1 cellular context compared by ENCODE assay signal in the genomic region with DNA sequence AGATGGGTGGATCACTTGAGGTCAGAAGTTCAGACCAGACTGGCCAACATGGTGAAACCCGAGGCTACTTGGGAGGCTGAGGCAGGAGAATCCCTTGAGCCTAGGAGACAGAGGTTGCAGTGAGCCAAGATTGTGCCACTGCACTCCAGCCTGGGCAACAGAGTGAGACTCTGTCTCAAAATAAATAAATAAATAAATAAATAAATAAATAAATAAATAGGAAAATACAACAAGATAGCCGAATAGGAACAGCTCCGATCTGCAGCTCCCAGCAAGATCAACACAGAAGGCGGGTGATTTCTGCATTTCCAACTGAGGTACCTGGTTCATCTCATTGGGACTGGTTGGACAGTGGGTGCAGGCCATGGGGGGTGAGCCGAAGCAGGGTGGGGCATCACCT.
TF ChIP-seq lines count a peak whose summit lies in the region.

No MANE protein-coding gene starts in this region.

TF ChIP-seq in HEK293, 187 proteins besides CTCF, POLR2A, EP300 and RAD21 (continued from another document):
- TF ChIP-seq, protein P1, sequence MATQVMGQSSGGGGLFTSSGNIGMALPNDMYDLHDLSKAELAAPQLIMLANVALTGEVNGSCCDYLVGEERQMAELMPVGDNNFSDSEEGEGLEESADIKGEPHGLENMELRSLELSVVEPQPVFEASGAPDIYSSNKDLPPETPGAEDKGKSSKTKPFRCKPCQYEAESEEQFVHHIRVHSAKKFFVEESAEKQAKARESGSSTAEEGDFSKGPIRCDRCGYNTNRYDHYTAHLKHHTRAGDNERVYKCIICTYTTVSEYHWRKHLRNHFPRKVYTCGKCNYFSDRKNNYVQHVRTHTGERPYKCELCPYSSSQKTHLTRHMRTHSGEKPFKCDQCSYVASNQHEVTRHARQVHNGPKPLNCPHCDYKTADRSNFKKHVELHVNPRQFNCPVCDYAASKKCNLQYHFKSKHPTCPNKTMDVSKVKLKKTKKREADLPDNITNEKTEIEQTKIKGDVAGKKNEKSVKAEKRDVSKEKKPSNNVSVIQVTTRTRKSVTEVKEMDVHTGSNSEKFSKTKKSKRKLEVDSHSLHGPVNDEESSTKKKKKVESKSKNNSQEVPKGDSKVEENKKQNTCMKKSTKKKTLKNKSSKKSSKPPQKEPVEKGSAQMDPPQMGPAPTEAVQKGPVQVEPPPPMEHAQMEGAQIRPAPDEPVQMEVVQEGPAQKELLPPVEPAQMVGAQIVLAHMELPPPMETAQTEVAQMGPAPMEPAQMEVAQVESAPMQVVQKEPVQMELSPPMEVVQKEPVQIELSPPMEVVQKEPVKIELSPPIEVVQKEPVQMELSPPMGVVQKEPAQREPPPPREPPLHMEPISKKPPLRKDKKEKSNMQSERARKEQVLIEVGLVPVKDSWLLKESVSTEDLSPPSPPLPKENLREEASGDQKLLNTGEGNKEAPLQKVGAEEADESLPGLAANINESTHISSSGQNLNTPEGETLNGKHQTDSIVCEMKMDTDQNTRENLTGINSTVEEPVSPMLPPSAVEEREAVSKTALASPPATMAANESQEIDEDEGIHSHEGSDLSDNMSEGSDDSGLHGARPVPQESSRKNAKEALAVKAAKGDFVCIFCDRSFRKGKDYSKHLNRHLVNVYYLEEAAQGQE (tag by site-specific recombination; IDR thresholded peaks at IDR 0.05): peak; percentile 36; the same call in 1 of the 2 replicates
- TF ChIP-seq ZNF19 (tag by site-specific recombination; IDR thresholded peaks at IDR 0.05; ENCODE audit: low read depth) (0 out of 2 replicates have a peak, but pooled peaks have one; percentile 79), ZNF292 (tag by site-specific recombination; IDR thresholded peaks at IDR 0.05; ENCODE audit: borderline replicate concordance, low read depth) (0 out of 2 replicates have a peak, but pooled peaks have one; percentile 40), ZNF140 (tag by site-specific recombination; IDR thresholded peaks at IDR 0.05) (peak; percentile 59; the same call in 1 of the 2 replicates), ZNF426 (tag by site-specific recombination; IDR thresholded peaks at IDR 0.05) (peak; percentile 81), ZNF266 (tag by site-specific recombination; IDR thresholded peaks at IDR 0.05; ENCODE audit: low read depth) (peak; percentile 66; the same call in 1 of the 2 replicates), ZNF555 (tag by site-specific recombination; conservative IDR thresholded peaks at IDR 0.05) (peak; percentile 75), ZNF558 (tag by site-specific recombination; IDR thresholded peaks at IDR 0.05) (peak; percentile 66; the same call in 1 of the 2 replicates), ZNF354C (tag by site-specific recombination; IDR thresholded peaks at IDR 0.05; ENCODE audit: borderline replicate concordance, low read depth) (0 out of 2 replicates have a peak, but pooled peaks have one; percentile 58), ZNF394 (tag by site-specific recombination; IDR thresholded peaks at IDR 0.05; ENCODE audit: borderline replicate concordance) (peak; percentile 90), ZNF560 (tag by site-specific recombination; IDR thresholded peaks at IDR 0.05; ENCODE audit: borderline replicate concordance) (peak; percentile 69; the same call in 1 of the 2 replicates), ZNF433 (tag by site-specific recombination; IDR thresholded peaks at IDR 0.05; ENCODE audit: low read depth) (peak; percentile 87), ZBTB8A (tag by site-specific recombination; IDR thresholded peaks at IDR 0.05) (peak; percentile 60; the same call in 1 of the 2 replicates), SP3 (tag by site-specific recombination; IDR thresholded peaks at IDR 0.05) (0 out of 2 replicates have a peak, but pooled peaks have one; percentile 17), ZNF404 (tag by site-specific recombination; IDR thresholded peaks at IDR 0.05) (0 out of 2 replicates have a peak, but pooled peaks have one; percentile 56)
